3 cellular contexts compared by ENCODE assay signal in genomic region chr7:41294556-41295454, GRCh38.
TF ChIP-seq lines count a peak whose summit lies in the region.

No MANE protein-coding gene starts in this region.

TF ChIP-seq in liver, 16 proteins besides CTCF, POLR2A, EP300 and RAD21 (continued from another document):
- TF ChIP-seq YY1 (IDR thresholded peaks at IDR 0.05) (peak; percentile 45), RXRA (IDR thresholded peaks at IDR 0.05) (peak; percentile 61 to 69), FOXA2 (IDR thresholded peaks at IDR 0.05) (peak; percentile 67), EGR1 (IDR thresholded peaks at IDR 0.05; ENCODE audit: low read depth in 2 of 2) (no peak), JUND (IDR thresholded peaks at IDR 0.05) (no peak), TAF1 (conservative IDR thresholded peaks at IDR 0.05) (no peak), HNF4G (IDR thresholded peaks at IDR 0.05) (peak; percentile 17), FOXA1 (IDR thresholded peaks at IDR 0.05) (no peak)
- TF ChIP-seq, protein P1, sequence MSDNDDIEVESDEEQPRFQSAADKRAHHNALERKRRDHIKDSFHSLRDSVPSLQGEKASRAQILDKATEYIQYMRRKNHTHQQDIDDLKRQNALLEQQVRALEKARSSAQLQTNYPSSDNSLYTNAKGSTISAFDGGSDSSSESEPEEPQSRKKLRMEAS (IDR thresholded peaks at IDR 0.05): peak; percentile 60

TF ChIP-seq in HepG2, 621 proteins besides CTCF, POLR2A, EP300 and RAD21 (continued from another document):
- TF ChIP-seq FOXK1 (CRISPR knock-in tag; IDR thresholded peaks at IDR 0.05; ENCODE audit: borderline replicate concordance, low read depth): no peak
- TF ChIP-seq ZNF10 (CRISPR knock-in tag; IDR thresholded peaks at IDR 0.05; ENCODE audit: borderline replicate concordance, low read depth): no peak
- TF ChIP-seq, protein P2, sequence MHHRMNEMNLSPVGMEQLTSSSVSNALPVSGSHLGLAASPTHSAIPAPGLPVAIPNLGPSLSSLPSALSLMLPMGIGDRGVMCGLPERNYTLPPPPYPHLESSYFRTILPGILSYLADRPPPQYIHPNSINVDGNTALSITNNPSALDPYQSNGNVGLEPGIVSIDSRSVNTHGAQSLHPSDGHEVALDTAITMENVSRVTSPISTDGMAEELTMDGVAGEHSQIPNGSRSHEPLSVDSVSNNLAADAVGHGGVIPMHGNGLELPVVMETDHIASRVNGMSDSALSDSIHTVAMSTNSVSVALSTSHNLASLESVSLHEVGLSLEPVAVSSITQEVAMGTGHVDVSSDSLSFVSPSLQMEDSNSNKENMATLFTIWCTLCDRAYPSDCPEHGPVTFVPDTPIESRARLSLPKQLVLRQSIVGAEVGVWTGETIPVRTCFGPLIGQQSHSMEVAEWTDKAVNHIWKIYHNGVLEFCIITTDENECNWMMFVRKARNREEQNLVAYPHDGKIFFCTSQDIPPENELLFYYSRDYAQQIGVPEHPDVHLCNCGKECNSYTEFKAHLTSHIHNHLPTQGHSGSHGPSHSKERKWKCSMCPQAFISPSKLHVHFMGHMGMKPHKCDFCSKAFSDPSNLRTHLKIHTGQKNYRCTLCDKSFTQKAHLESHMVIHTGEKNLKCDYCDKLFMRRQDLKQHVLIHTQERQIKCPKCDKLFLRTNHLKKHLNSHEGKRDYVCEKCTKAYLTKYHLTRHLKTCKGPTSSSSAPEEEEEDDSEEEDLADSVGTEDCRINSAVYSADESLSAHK (CRISPR knock-in tag; IDR thresholded peaks at IDR 0.05; ENCODE audit: borderline replicate concordance): no peak
- TF ChIP-seq PHF5A (CRISPR knock-in tag; IDR thresholded peaks at IDR 0.05; ENCODE audit: low read depth, unreplicated experiment): no peak
- no peak for TF ChIP-seq AHDC1 (CRISPR knock-in tag; IDR thresholded peaks at IDR 0.05; ENCODE audit: borderline replicate concordance)
- no peak for TF ChIP-seq CHD4 (IDR thresholded peaks at IDR 0.05; ENCODE audit: borderline replicate concordance, low read length)
- no peak for TF ChIP-seq ZFP82 (CRISPR knock-in tag; IDR thresholded peaks at IDR 0.05; ENCODE audit: borderline replicate concordance)

TF ChIP-seq in GM12878, 131 proteins besides CTCF, POLR2A, EP300 and RAD21:
- TF ChIP-seq, protein P3, sequence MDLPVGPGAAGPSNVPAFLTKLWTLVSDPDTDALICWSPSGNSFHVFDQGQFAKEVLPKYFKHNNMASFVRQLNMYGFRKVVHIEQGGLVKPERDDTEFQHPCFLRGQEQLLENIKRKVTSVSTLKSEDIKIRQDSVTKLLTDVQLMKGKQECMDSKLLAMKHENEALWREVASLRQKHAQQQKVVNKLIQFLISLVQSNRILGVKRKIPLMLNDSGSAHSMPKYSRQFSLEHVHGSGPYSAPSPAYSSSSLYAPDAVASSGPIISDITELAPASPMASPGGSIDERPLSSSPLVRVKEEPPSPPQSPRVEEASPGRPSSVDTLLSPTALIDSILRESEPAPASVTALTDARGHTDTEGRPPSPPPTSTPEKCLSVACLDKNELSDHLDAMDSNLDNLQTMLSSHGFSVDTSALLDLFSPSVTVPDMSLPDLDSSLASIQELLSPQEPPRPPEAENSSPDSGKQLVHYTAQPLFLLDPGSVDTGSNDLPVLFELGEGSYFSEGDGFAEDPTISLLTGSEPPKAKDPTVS (IDR thresholded peaks at IDR 0.05; ENCODE audit: low read depth, low read length): no peak
- no peak for TF ChIP-seq HDGF (IDR thresholded peaks at IDR 0.05)
- no peak for TF ChIP-seq TARDBP (IDR thresholded peaks at IDR 0.05; ENCODE audit: borderline replicate concordance)
- TF ChIP-seq SIX5 (IDR thresholded peaks at IDR 0.05; ENCODE audit: low read depth, low read length, severe bottlenecking): no peak
- no peak for TF ChIP-seq BCL11A (IDR thresholded peaks at IDR 0.05; ENCODE audit: low read depth, low read length)
- no peak for TF ChIP-seq SRF (IDR thresholded peaks at IDR 0.05; ENCODE audit: low read depth in 2 of 2, low read length in 2 of 2)
- TF ChIP-seq SMC3 (IDR thresholded peaks at IDR 0.05; ENCODE audit: borderline replicate concordance, low read length): no peak
- TF ChIP-seq FOXM1 (IDR thresholded peaks at IDR 0.05; ENCODE audit: low read depth, low read length): no peak
- TF ChIP-seq KDM1A (IDR thresholded peaks at IDR 0.05; ENCODE audit: borderline replicate concordance): no peak
- TF ChIP-seq NFYA (IDR thresholded peaks at IDR 0.05; ENCODE audit: borderline replicate concordance, low read depth, low read length): no peak
- TF ChIP-seq BCLAF1 (IDR thresholded peaks at IDR 0.05): no peak
- no peak for TF ChIP-seq YBX1 (IDR thresholded peaks at IDR 0.05)
TF ChIP-seq in GM12878: peak in this region for 0.
